ENCODE assay signal across 8 cellular contexts in the genomic region with DNA sequence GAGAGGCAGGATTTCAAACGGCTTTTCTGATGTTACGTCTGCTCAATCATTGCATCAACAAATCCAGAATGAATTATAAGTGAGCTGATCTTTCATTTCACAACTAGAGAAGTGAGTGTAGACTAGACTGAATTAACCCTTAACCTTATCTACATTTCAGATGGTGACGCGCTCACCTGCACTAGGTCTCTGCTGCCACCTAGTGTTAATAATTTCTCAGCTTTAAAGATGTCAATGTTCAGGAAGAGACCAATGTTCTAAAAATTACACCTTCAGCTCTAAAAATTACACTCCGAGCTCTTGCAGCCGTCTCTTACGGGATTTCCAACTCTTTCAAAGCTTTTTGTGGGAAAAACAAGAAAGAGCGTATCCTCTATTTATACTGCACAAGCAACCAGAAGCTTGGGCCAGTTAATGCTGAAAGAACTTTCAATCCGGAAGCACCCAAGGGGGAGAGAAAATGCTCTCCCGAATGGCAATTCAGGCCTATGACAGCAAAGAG.
DNase-seq lines count a peak whose midpoint lies in the region; ATAC-seq and TF ChIP-seq lines count a peak whose summit lies in the region.

No MANE protein-coding gene starts in this region.

- peaks cover 15% of the 10 kb centered on the region for H3K4me1 Mint-ChIP-seq in brain

- no peak for DNase-seq in AG09309 (ENCODE audit: low read depth)
- peak; percentile 2 for DNase-seq in GF-D8 (lab: John Stamatoyannopoulos, UW)
- DNase-seq in NCI-H446 (lab: John Stamatoyannopoulos, UW) = peak; percentile 10 to 61
- DNase-seq in kidney tubule cell (ENCODE audit: low spot score) = peak; percentile 66
- no peak for DNase-seq in upper lobe of right lung

- H3K4me3 ChIP-seq in AG09309 (ENCODE audit: control insufficient read depth, low read depth, low read length) (no peak overlapping the region), upper lobe of right lung (no peak overlapping the region)

- no peaks in the 10 kb centered on the region for H3K36me3 Mint-ChIP-seq in brain

- H3K9me3 ChIP-seq in upper lobe of right lung = no peaks in the 10 kb centered on the region

- no peaks in the 10 kb centered on the region for H3K4me1 ChIP-seq in upper lobe of right lung

- no peaks in the 10 kb centered on the region for H3K36me3 ChIP-seq in upper lobe of right lung

- intact Hi-C loops in upper lobe of right lung (cut with DNase I) = loop anchor here (10.0 kb wide), 1 partner anchor 158 kb away; a partner anchor contains a TSS

- no peaks in the 10 kb centered on the region for H3K27me3 ChIP-seq in upper lobe of right lung

- H3K27me3 Mint-ChIP-seq in brain = peaks cover 4% of the 10 kb centered on the region

- no peak overlapping the region for H3K27ac ChIP-seq in upper lobe of right lung

- peak; percentile 72 for ATAC-seq in HG02884 (IDR thresholded peaks at IDR 0.05; ENCODE audit: unreplicated experiment)
- ATAC-seq in upper lobe of right lung = peak; percentile 90
- ATAC-seq in HG03460 (IDR thresholded peaks at IDR 0.05; ENCODE audit: unreplicated experiment) = no peak

- no peak overlapping the region for H3K4me3 Mint-ChIP-seq in brain

- H3K27ac Mint-ChIP-seq in brain = peak overlapping the region in 2 of 5 experiments; percentile 10 to 53

- no peaks in the 10 kb centered on the region for H3K9me3 Mint-ChIP-seq in brain

- TF ChIP-seq CTCF in AG09309 (IDR thresholded peaks at IDR 0.05; ENCODE audit: control insufficient read depth, insufficient read depth, low read depth, low read length, missing control alignments) = peak; percentile 66
- peak; percentile 97 to 98 for TF ChIP-seq CTCF in brain (conservative IDR thresholded peaks at IDR 0.05)
- peak; percentile 78 for TF ChIP-seq CTCF in upper lobe of right lung (IDR thresholded peaks at IDR 0.05)

Comparison
In these comparisons a context has a peak if more than half of its experiments do, and no peak if none do; other contexts are left out.
1. DNase-seq: peak in GF-D8 (single experiment), NCI-H446 (2 of 2) and kidney tubule cell (single experiment); none in AG09309 (single experiment) and upper lobe of right lung (single experiment).
2. Peak in every context shown above with its lines, with median percentiles within 50 percentile points of each other: CTCF ChIP-seq.